ENCODE assay signal across 23 cellular contexts in the genomic region with DNA sequence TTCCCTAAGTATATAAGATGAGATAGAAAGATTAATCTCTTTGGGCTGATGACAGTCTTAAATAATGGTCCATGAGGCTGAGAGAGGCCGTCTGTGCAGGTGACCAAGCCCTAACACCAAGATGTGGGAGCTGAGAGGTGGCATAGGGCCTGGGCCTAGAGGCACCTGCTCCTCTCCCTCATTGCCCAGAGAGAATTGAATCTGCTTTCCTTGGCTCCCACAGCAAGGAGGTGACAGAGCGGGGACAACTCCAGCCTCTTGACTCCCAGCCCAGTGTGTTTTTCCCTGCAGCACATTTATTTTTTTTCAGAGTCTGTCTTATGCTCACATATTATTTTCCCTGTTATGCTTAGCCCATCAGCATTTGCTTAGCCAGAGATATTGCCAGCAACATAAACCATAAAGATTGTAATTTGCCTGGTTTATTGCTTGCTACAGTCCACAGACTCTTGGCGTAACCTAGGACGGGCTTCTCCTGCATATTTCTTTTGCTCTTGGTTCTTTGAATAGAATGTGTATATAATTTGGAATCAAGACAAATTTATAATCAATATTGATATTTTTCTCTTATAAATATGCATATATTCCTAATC.
"Had no signal": no experiment of that assay in that cellular context is flagged by ENCODE, and none has a peak within 500 bp of the region (broad histone marks: within the 10 kb centered on the region; RNA-seq: fewer than 3 reads in every experiment).

No MANE protein-coding gene starts in this region.

- H3K27me3 ChIP-seq: heart left ventricle, neural progenitor cell, pancreas, right lobe of liver, testis, tibial nerve, upper lobe of right lung, vagina had no signal

- H3K36me3 Mint-ChIP-seq: natural killer cell; neural progenitor cell; stimulated activated naive B cell treated with anti-CD40 and anti-IgM and Interleukin-4, amounts not matched to agents 10 μg/mL and 1 μg/mL and 100 μg/mL, for 72 hours had no signal

- H3K4me1 Mint-ChIP-seq: endodermal cell; natural killer cell; neural progenitor cell; stimulated activated naive B cell treated with anti-CD40 and anti-IgM and Interleukin-4, amounts not matched to agents 10 μg/mL and 1 μg/mL and 100 μg/mL, for 72 hours; stimulated activated naive CD8-positive, alpha-beta T cell treated with anti-CD3 and anti-CD28 coated beads, Interleukin-15, amount 100 ng/mL, for 72 hours had no signal

- H3K9me3 Mint-ChIP-seq: endodermal cell; natural killer cell; neural progenitor cell; stimulated activated naive B cell treated with anti-CD40 and anti-IgM and Interleukin-4, amounts not matched to agents 10 μg/mL and 1 μg/mL and 100 μg/mL, for 72 hours had no signal

- H3K27ac Mint-ChIP-seq: endodermal cell; natural killer cell; neural progenitor cell; stimulated activated naive B cell treated with anti-CD40 and anti-IgM and Interleukin-4, amounts not matched to agents 10 μg/mL and 1 μg/mL and 100 μg/mL, for 72 hours; stimulated activated naive CD8-positive, alpha-beta T cell treated with anti-CD3 and anti-CD28 coated beads, Interleukin-15, amount 100 ng/mL, for 72 hours had no signal

- H3K27ac ChIP-seq: coronary artery, heart left ventricle, neural progenitor cell, pancreas, psoas muscle, right lobe of liver, testis, tibial nerve, upper lobe of right lung, vagina had no signal

- H3K4me1 ChIP-seq: pancreas, psoas muscle, right lobe of liver, testis, upper lobe of right lung had no signal

- ATAC-seq: heart left ventricle; left lobe of liver; natural killer cell; pancreas; psoas muscle; right lobe of liver; stimulated activated naive B cell treated with anti-CD40 and anti-IgM and Interleukin-4, amounts not matched to agents 10 μg/mL and 1 μg/mL and 100 μg/mL, for 72 hours; stimulated activated naive CD8-positive, alpha-beta T cell treated with anti-CD3 and anti-CD28 coated beads, Interleukin-15, amount 100 ng/mL, for 72 hours; upper lobe of right lung had no signal

- H3K9me3 ChIP-seq: heart left ventricle, pancreas, psoas muscle, right lobe of liver, testis, tibial nerve, upper lobe of right lung, vagina had no signal

- H3K4me3 ChIP-seq: coronary artery, heart left ventricle, neural progenitor cell, pancreas, psoas muscle, right lobe of liver, testis, tibial nerve, upper lobe of right lung, vagina had no signal

- H3K36me3 ChIP-seq: heart left ventricle, neural progenitor cell, pancreas, right lobe of liver, tibial nerve, upper lobe of right lung, vagina had no signal

- DNase-seq: effector CD4-positive, alpha-beta T cell; endodermal cell; heart left ventricle; hippocampal formation; mammary epithelial cell; natural killer cell; occipital lobe; pancreas; psoas muscle; retina; right lobe of liver; stimulated activated CD4-positive, alpha-beta T cell treated with anti-CD3 and anti-CD28 coated beads, Interleukin-15, amount 100 ng/mL, for 24 hours; stimulated activated CD4-positive, alpha-beta T cell treated with anti-CD3 and anti-CD28 coated beads, Interleukin-1b, Interleukin-23, amount 100 ng/mL, for 48 hours; stimulated activated CD4-positive, alpha-beta T cell treated with anti-CD3 and anti-CD28 coated beads, Interleukin-4, amount 100 ng/mL, for 24 hours; stimulated activated naive B cell treated with anti-CD40 and anti-IgM and Interleukin-4, amounts not matched to agents 10 μg/mL and 1 μg/mL and 100 μg/mL, for 72 hours; stimulated activated naive CD8-positive, alpha-beta T cell treated with anti-CD3 and anti-CD28 coated beads, Interleukin-15, amount 100 ng/mL, for 72 hours; testis; upper lobe of right lung had no signal

- H3K4me3 Mint-ChIP-seq: endodermal cell; natural killer cell; neural progenitor cell; stimulated activated naive B cell treated with anti-CD40 and anti-IgM and Interleukin-4, amounts not matched to agents 10 μg/mL and 1 μg/mL and 100 μg/mL, for 72 hours; stimulated activated naive CD8-positive, alpha-beta T cell treated with anti-CD3 and anti-CD28 coated beads, Interleukin-15, amount 100 ng/mL, for 72 hours had no signal
